1 cellular context compared by ENCODE assay signal in genomic region chr1:29129916-29130315, GRCh38.
TF ChIP-seq lines count a peak whose summit lies in the region.

No MANE protein-coding gene starts in this region.

TF ChIP-seq in H1, 55 proteins besides CTCF, POLR2A, EP300 and RAD21 (continued from another document):
- TF ChIP-seq CHD7 (IDR thresholded peaks at IDR 0.05; ENCODE audit: insufficient replicate concordance, low read length) (no peak), ATF3 (IDR thresholded peaks at IDR 0.05; ENCODE audit: insufficient read depth, low read depth, low read length) (no peak), RFX5 (IDR thresholded peaks at IDR 0.05; ENCODE audit: borderline replicate concordance, low read depth, low read length) (no peak), CBX5 (IDR thresholded peaks at IDR 0.05; ENCODE audit: low read depth, low read length) (no peak), EGR1 (IDR thresholded peaks at IDR 0.05; ENCODE audit: borderline replicate concordance, low read depth, low read length) (no peak), CREB1 (IDR thresholded peaks at IDR 0.05) (no peak)
TF ChIP-seq in H1: peak in this region for 0.
